ENCODE assay signal across 1 cellular context in the genomic region with DNA sequence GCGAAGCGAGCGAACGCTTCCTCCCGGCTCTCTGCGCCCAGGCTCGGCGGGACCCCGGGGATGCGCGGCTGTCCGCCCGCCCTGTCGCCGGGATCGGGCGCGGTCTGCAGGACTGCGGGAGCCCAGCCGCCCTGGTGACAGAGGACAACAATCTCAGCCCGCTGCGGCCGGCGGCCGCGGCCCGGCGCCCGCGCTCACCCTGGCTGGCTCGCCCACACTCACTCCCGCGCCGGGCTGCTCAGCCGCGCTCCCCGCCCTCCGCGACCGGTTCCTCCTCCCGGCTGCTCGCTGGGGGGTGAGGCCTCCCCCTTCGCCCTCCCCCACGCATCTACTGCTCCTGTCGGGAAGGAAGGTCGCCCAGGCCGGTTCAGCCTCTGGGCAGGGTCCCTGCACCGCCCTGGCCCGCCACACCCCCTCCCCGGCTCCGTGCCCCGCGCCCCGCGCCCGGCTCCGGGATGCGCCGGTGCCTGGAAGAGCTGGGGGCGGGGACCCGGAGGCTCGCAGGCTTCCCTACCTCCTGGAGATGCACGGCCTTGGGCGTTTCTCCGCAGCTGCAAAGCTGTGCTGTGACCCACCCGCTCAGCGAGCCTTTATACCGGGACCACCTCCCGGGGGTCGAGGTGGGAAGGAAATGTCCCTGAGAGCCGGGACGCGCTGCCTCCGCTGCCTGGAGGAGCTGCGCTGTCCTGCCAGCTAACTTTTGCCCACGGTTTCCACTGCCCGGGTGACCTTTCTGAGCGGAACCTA.
TF ChIP-seq lines count a peak whose summit lies in the region.

A gene with protein sequence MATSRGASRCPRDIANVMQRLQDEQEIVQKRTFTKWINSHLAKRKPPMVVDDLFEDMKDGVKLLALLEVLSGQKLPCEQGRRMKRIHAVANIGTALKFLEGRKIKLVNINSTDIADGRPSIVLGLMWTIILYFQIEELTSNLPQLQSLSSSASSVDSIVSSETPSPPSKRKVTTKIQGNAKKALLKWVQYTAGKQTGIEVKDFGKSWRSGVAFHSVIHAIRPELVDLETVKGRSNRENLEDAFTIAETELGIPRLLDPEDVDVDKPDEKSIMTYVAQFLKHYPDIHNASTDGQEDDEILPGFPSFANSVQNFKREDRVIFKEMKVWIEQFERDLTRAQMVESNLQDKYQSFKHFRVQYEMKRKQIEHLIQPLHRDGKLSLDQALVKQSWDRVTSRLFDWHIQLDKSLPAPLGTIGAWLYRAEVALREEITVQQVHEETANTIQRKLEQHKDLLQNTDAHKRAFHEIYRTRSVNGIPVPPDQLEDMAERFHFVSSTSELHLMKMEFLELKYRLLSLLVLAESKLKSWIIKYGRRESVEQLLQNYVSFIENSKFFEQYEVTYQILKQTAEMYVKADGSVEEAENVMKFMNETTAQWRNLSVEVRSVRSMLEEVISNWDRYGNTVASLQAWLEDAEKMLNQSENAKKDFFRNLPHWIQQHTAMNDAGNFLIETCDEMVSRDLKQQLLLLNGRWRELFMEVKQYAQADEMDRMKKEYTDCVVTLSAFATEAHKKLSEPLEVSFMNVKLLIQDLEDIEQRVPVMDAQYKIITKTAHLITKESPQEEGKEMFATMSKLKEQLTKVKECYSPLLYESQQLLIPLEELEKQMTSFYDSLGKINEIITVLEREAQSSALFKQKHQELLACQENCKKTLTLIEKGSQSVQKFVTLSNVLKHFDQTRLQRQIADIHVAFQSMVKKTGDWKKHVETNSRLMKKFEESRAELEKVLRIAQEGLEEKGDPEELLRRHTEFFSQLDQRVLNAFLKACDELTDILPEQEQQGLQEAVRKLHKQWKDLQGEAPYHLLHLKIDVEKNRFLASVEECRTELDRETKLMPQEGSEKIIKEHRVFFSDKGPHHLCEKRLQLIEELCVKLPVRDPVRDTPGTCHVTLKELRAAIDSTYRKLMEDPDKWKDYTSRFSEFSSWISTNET (N-terminal part only) (minus strand): TSS at position 688 of the 747 bp plus-strand sequence. CDS start 9,031 bp downstream, outside the sequence.

TF ChIP-seq in endothelial cell of umbilical vein, 7 proteins besides CTCF, POLR2A, EP300 and RAD21:
- no peak for TF ChIP-seq EZH2 (IDR thresholded peaks at IDR 0.05; ENCODE audit: borderline replicate concordance, low read depth, low read length, severe bottlenecking)
- TF ChIP-seq MYC (IDR thresholded peaks at IDR 0.05; ENCODE audit: low read depth, low read length), result no peak
- no peak for TF ChIP-seq JUN (IDR thresholded peaks at IDR 0.05; ENCODE audit: borderline replicate concordance, insufficient read depth, insufficient read length, low read depth)
- TF ChIP-seq FOS (IDR thresholded peaks at IDR 0.05; ENCODE audit: borderline replicate concordance, insufficient read depth, low read length), result no peak
- TF ChIP-seq, protein P1, sequence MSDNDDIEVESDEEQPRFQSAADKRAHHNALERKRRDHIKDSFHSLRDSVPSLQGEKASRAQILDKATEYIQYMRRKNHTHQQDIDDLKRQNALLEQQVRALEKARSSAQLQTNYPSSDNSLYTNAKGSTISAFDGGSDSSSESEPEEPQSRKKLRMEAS (IDR thresholded peaks at IDR 0.05; ENCODE audit: insufficient read depth, insufficient read length), result no peak
- TF ChIP-seq POLR2AphosphoS5 (IDR thresholded peaks at IDR 0.05; ENCODE audit: insufficient read depth, low read depth, low read length), result no peak
- TF ChIP-seq GATA2 (IDR thresholded peaks at IDR 0.05; ENCODE audit: insufficient read depth, insufficient read length, low read depth, low read length), result no peak
